1 cellular context compared by ENCODE assay signal in the genomic region with DNA sequence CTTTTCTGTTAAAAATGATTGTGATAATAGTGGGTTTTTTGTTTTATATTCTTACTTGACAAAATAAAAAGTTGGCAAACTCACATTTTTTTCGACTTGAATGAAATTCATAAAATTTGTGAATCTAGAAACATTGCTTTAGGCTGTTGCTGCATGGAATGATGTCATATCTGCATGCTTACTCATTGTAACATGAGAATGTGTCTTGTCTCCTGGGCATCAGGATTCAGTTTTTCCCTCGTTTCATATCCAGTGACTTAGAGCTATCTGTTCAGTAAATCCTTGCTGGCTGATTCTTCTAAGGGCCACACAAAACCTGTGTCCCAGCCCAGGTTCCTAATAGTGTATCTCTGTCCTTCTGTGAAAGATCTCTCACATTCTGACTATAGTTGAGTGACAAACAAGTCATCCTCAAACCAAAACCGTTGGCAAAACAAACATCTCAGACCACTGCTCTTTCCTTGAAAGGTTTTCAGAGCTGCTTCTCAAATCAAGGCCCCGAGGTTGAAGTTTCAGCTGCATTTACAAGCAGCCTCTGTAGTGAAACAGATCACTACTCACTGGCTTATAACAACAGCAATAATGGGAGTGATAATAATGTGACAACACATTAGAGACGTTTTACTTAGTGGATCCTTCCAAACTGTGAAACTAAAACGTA.
TF ChIP-seq lines count a peak whose summit lies in the region.

No MANE protein-coding gene starts in this region.

TF ChIP-seq in H1, 55 proteins besides CTCF, POLR2A, EP300 and RAD21 (continued from another document):
- no peak for TF ChIP-seq E2F6 (IDR thresholded peaks at IDR 0.05)
- TF ChIP-seq CREB1 (IDR thresholded peaks at IDR 0.05) = no peak
- TF ChIP-seq HDAC6 (IDR thresholded peaks at IDR 0.05; ENCODE audit: low read depth, low read length) = no peak
- no peak for TF ChIP-seq SP2 (IDR thresholded peaks at IDR 0.05; ENCODE audit: low read length)
